In the genomic region with DNA sequence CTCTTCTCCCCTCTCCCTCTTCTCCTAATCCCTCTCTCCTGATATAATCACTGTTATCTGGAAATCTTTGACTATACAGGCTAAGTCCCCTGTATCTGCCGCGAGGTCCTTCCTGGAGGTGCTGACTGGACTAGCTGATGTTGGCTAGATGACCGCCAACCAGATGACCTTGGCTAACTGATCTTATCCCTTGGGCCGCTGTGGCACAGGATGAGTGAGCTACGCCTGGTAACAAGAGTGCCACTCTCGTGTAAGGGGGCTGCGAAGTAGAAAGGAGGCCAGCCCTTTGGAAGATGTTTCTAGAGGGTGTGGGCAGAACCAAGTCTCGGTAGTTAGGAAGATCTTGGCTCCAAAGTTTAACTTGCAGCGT, we compare ENCODE assay signal across 1 cellular context.
TF ChIP-seq lines count a peak whose summit lies in the region.

No MANE protein-coding gene starts in this region.

TF ChIP-seq in K562, 482 proteins besides CTCF, POLR2A, EP300 and RAD21 (continued from another document and continues in another):
- TF ChIP-seq CHD7 (IDR thresholded peaks at IDR 0.05; ENCODE audit: low read depth, low read length) (no peak), ZNF408 (CRISPR knock-in tag; IDR thresholded peaks at IDR 0.05; ENCODE audit: low read depth) (no peak), ZZZ3 (IDR thresholded peaks at IDR 0.05) (no peak), TBL1XR1 (IDR thresholded peaks at IDR 0.05; ENCODE audit: low read length in 2 of 2) (no peak), ZBTB8A (IDR thresholded peaks at IDR 0.05; ENCODE audit: partially characterized antibody) (no peak), HMG20A (CRISPR knock-in tag; conservative IDR thresholded peaks at IDR 0.05) (no peak), ATF7 (IDR thresholded peaks at IDR 0.05) (no peak), NCOA6 (IDR thresholded peaks at IDR 0.05) (no peak), ZSCAN29 (IDR thresholded peaks at IDR 0.05) (no peak), MXI1 (IDR thresholded peaks at IDR 0.05; ENCODE audit: low read depth, low read length) (no peak), RCOR1 (IDR thresholded peaks at IDR 0.05; ENCODE audit: borderline replicate concordance in 1 of 2, low read depth in 2 of 2, low read length in 2 of 2) (no peak), TCF7 (IDR thresholded peaks at IDR 0.05; ENCODE audit: borderline replicate concordance) (no peak), TFAP4 (CRISPR knock-in tag; IDR thresholded peaks at IDR 0.05; ENCODE audit: borderline replicate concordance) (no peak), SRSF1 (IDR thresholded peaks at IDR 0.05; ENCODE audit: low read depth, low read length) (no peak), RHOXF2B (CRISPR knock-in tag; conservative IDR thresholded peaks at IDR 0.05) (no peak), ZNF583 (CRISPR knock-in tag; IDR thresholded peaks at IDR 0.05) (no peak), MAFF (IDR thresholded peaks at IDR 0.05; ENCODE audit: low read length) (no peak; the same call in 1 of the 2 replicates), ZNF431 (CRISPR knock-in tag; IDR thresholded peaks at IDR 0.05) (no peak), AFF1 (IDR thresholded peaks at IDR 0.05; ENCODE audit: low read depth in 1 of 2, partially characterized antibody in 2 of 2) (no peak), E2F5 (CRISPR knock-in tag; IDR thresholded peaks at IDR 0.05) (no peak), ZBED1 (IDR thresholded peaks at IDR 0.05) (no peak; the same call in 1 of the 2 replicates), ETS2 (tag; IDR thresholded peaks at IDR 0.05; ENCODE audit: borderline replicate concordance, poor library complexity, severe bottlenecking) (no peak), ZNF766 (CRISPR knock-in tag; conservative IDR thresholded peaks at IDR 0.05) (no peak)
- TF ChIP-seq, protein P1, sequence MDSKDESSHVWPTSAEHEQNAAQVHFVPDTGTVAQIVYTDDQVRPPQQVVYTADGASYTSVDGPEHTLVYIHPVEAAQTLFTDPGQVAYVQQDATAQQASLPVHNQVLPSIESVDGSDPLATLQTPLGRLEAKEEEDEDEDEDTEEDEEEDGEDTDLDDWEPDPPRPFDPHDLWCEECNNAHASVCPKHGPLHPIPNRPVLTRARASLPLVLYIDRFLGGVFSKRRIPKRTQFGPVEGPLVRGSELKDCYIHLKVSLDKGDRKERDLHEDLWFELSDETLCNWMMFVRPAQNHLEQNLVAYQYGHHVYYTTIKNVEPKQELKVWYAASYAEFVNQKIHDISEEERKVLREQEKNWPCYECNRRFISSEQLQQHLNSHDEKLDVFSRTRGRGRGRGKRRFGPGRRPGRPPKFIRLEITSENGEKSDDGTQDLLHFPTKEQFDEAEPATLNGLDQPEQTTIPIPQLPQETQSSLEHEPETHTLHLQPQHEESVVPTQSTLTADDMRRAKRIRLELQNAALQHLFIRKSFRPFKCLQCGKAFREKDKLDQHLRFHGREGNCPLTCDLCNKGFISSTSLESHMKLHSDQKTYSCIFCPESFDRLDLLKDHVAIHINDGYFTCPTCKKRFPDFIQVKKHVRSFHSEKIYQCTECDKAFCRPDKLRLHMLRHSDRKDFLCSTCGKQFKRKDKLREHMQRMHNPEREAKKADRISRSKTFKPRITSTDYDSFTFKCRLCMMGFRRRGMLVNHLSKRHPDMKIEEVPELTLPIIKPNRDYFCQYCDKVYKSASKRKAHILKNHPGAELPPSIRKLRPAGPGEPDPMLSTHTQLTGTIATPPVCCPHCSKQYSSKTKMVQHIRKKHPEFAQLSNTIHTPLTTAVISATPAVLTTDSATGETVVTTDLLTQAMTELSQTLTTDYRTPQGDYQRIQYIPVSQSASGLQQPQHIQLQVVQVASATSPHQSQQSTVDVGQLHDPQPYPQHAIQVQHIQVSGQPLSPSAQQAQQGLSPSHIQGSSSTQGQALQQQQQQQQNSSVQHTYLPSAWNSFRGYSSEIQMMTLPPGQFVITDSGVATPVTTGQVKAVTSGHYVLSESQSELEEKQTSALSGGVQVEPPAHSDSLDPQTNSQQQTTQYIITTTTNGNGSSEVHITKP (IDR thresholded peaks at IDR 0.05; ENCODE audit: partially characterized antibody), result peak; percentile 87
- TF ChIP-seq, protein P2, sequence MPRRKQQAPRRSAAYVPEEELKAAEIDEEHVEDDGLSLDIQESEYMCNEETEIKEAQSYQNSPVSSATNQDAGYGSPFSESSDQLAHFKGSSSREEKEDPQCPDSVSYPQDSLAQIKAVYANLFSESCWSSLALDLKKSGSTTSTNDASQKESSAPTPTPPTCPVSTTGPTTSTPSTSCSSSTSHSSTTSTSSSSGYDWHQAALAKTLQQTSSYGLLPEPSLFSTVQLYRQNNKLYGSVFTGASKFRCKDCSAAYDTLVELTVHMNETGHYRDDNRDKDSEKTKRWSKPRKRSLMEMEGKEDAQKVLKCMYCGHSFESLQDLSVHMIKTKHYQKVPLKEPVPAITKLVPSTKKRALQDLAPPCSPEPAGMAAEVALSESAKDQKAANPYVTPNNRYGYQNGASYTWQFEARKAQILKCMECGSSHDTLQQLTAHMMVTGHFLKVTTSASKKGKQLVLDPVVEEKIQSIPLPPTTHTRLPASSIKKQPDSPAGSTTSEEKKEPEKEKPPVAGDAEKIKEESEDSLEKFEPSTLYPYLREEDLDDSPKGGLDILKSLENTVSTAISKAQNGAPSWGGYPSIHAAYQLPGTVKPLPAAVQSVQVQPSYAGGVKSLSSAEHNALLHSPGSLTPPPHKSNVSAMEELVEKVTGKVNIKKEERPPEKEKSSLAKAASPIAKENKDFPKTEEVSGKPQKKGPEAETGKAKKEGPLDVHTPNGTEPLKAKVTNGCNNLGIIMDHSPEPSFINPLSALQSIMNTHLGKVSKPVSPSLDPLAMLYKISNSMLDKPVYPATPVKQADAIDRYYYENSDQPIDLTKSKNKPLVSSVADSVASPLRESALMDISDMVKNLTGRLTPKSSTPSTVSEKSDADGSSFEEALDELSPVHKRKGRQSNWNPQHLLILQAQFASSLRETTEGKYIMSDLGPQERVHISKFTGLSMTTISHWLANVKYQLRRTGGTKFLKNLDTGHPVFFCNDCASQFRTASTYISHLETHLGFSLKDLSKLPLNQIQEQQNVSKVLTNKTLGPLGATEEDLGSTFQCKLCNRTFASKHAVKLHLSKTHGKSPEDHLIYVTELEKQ (CRISPR knock-in tag; IDR thresholded peaks at IDR 0.05), result no peak
